Comparison of ENCODE assay signal across 1 cellular context in the genomic region with DNA sequence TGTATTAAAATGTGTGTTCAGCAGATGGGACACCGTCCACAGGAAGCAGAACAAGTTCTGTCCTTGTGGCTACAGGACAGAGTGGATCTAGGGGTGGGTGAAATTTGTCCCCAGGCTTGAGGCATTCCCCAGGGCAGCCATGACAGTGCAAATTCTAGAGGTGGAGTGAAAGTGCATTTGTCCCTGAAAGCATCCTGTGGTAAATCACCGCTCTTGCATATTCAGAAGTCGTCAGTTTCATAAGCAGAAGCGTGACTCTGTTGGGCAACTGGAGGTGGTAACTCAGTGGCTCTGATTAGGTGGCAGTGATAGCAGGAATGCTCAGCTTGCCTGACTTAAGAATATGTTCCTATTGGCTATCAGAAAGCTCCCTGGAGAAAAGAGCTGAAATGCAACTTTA.
TF ChIP-seq lines count a peak whose summit lies in the region.

No MANE protein-coding gene starts in this region.

TF ChIP-seq in GM23338, 12 proteins besides CTCF, POLR2A, EP300 and RAD21 (continued from another document):
- TF ChIP-seq ZNF462 (CRISPR knock-in tag; IDR thresholded peaks at IDR 0.05) (no peak), ZNF114 (CRISPR knock-in tag; IDR thresholded peaks at IDR 0.05) (no peak), EZH2phosphoT487 (IDR thresholded peaks at IDR 0.05; ENCODE audit: unreplicated experiment) (no peak), NANOG (IDR thresholded peaks at IDR 0.05; ENCODE audit: borderline replicate concordance) (no peak), ETS1 (IDR thresholded peaks at IDR 0.05) (no peak), STAT1 (IDR thresholded peaks at IDR 0.05; ENCODE audit: unreplicated experiment) (no peak), ZNF331 (CRISPR knock-in tag; IDR thresholded peaks at IDR 0.05; ENCODE audit: low read depth) (no peak), JUNB (IDR thresholded peaks at IDR 0.05; ENCODE audit: unreplicated experiment) (no peak), EZH2 (IDR thresholded peaks at IDR 0.05; ENCODE audit: low read depth, unreplicated experiment) (no peak), POLR2AphosphoS5 (IDR thresholded peaks at IDR 0.05; ENCODE audit: low read depth) (no peak)
